1 cellular context compared by ENCODE assay signal in genomic region chr1:207963429-207964194, GRCh38.
TF ChIP-seq lines count a peak whose summit lies in the region.

No MANE protein-coding gene starts in this region.

TF ChIP-seq in HepG2, 621 proteins besides CTCF, POLR2A, EP300 and RAD21 (continued from another document):
- TF ChIP-seq ZHX1 (CRISPR knock-in tag; IDR thresholded peaks at IDR 0.05; ENCODE audit: low read depth) (no peak), ZNF577 (CRISPR knock-in tag; IDR thresholded peaks at IDR 0.05; ENCODE audit: borderline replicate concordance, low read depth) (no peak), SETDB1 (CRISPR knock-in tag; IDR thresholded peaks at IDR 0.05; ENCODE audit: borderline replicate concordance) (0 out of 2 replicates have a peak, but pooled peaks have one; percentile 3), BATF2 (CRISPR knock-in tag; IDR thresholded peaks at IDR 0.05) (no peak), HOXA3 (CRISPR knock-in tag; IDR thresholded peaks at IDR 0.05) (peak; percentile 31), JUN (CRISPR knock-in tag; IDR thresholded peaks at IDR 0.05) (no peak), SSRP1 (CRISPR knock-in tag; IDR thresholded peaks at IDR 0.05) (no peak), ZNF496 (CRISPR knock-in tag; IDR thresholded peaks at IDR 0.05; ENCODE audit: insufficient replicate concordance) (no peak), CREBL2 (CRISPR knock-in tag; IDR thresholded peaks at IDR 0.05; ENCODE audit: borderline replicate concordance) (no peak), ZNF138 (CRISPR knock-in tag; IDR thresholded peaks at IDR 0.05; ENCODE audit: low read depth) (no peak), REL (CRISPR knock-in tag; conservative IDR thresholded peaks at IDR 0.05) (no peak), ZEB1 (IDR thresholded peaks at IDR 0.05; ENCODE audit: insufficient replicate concordance, low read depth) (peak; percentile 81), NFAT5 (CRISPR knock-in tag; IDR thresholded peaks at IDR 0.05) (no peak), EHMT2 (IDR thresholded peaks at IDR 0.05; ENCODE audit: borderline replicate concordance, low read depth, low read length) (no peak), HMGXB3 (CRISPR knock-in tag; IDR thresholded peaks at IDR 0.05; ENCODE audit: borderline replicate concordance) (no peak), MLLT10 (CRISPR knock-in tag; IDR thresholded peaks at IDR 0.05) (no peak), HES4 (CRISPR knock-in tag; IDR thresholded peaks at IDR 0.05; ENCODE audit: borderline replicate concordance) (no peak), GABPA (IDR thresholded peaks at IDR 0.05; ENCODE audit: low read depth, low read length) (peak; percentile 37; the same call in 1 of the 2 replicates), GABPA (CRISPR knock-in tag; IDR thresholded peaks at IDR 0.05; ENCODE audit: low read depth) (peak; percentile 53), ZNF10 (CRISPR knock-in tag; IDR thresholded peaks at IDR 0.05; ENCODE audit: borderline replicate concordance, low read depth) (no peak), REXO4 (CRISPR knock-in tag; IDR thresholded peaks at IDR 0.05; ENCODE audit: borderline replicate concordance) (0 out of 2 replicates have a peak, but pooled peaks have one; percentile 30), CBX2 (IDR thresholded peaks at IDR 0.05; ENCODE audit: low read depth, low read length) (no peak), CBX2 (CRISPR knock-in tag; IDR thresholded peaks at IDR 0.05; ENCODE audit: low read depth) (no peak), ZNF687 (CRISPR knock-in tag; IDR thresholded peaks at IDR 0.05) (peak; percentile 90), DNMT1 (CRISPR knock-in tag; IDR thresholded peaks at IDR 0.05) (peak; percentile 58; the same call in 1 of the 2 replicates), MEIS2 (CRISPR knock-in tag; IDR thresholded peaks at IDR 0.05) (no peak), PHF8 (CRISPR knock-in tag; IDR thresholded peaks at IDR 0.05) (no peak; the same call in 1 of the 2 replicates), DDIT3 (CRISPR knock-in tag; IDR thresholded peaks at IDR 0.05) (no peak), ARID5B (CRISPR knock-in tag; IDR thresholded peaks at IDR 0.05) (peak; percentile 83)
